ENCODE assay signal across 16 cellular contexts in genomic region chr12:42140901-42141300, GRCh38. TPM values are rescaled to one million over a fixed set of nuclear protein-coding genes. Genes with fewer than 3 reads are reported as not detected.
A peak's percentile ranks its signal among the peaks of the same experiment; 100 is the strongest.
DNase-seq lines count a peak whose midpoint lies in the region; ATAC-seq and TF ChIP-seq lines count a peak whose summit lies in the region.
"Had no signal": no experiment of that assay in that cellular context is flagged by ENCODE, and none has a peak within 500 bp of the region (broad histone marks: within the 10 kb centered on the region; RNA-seq: fewer than 3 reads in every experiment).

No MANE protein-coding gene starts in this region.

- no peaks in the 10 kb centered on the region for H3K9me3 ChIP-seq in CD8-positive, alpha-beta memory T cell (ENCODE audit: low read length)
- H3K9me3 ChIP-seq in WERI-Rb-1 (ENCODE audit: severe bottlenecking), result no peaks in the 10 kb centered on the region
- H3K9me3 ChIP-seq: SJCRH30 had no signal

- peaks cover 28% of the 10 kb centered on the region for H3K4me1 ChIP-seq in CD8-positive, alpha-beta memory T cell (ENCODE audit: insufficient read depth, low read length)
- H3K4me1 ChIP-seq: SJCRH30 had no signal

- H3K4me1 Mint-ChIP-seq in CD8-positive, alpha-beta memory T cell, result peaks cover 54 to 68% (median 68%) of the 10 kb centered on the region in 3 donors
- peaks cover 33% of the 10 kb centered on the region for H3K4me1 Mint-ChIP-seq in chondrocyte (ENCODE audit: low read depth)

- ATAC-seq in HG02610 (IDR thresholded peaks at IDR 0.05; ENCODE audit: unreplicated experiment) (no peak), HG03039 (IDR thresholded peaks at IDR 0.05; ENCODE audit: unreplicated experiment) (no peak), HG03175 (IDR thresholded peaks at IDR 0.05; ENCODE audit: unreplicated experiment) (no peak)
- ATAC-seq: activated naive CD4-positive, alpha-beta T cell treated with anti-CD3 and anti-CD28 coated beads, Interleukin-2, amount 50 U/mL, for 72 hours; K562; stimulated activated naive B cell treated with anti-CD40 and anti-IgM and Interleukin-4, amounts not matched to agents 10 μg/mL and 1 μg/mL and 100 μg/mL, for 72 hours had no signal

- H3K27ac Mint-ChIP-seq in CD8-positive, alpha-beta memory T cell, result peak overlapping the region in 7 of 8 donors; percentile 26 to 85 (median 68)
- peak overlapping the region; percentile 28 for H3K27ac Mint-ChIP-seq in chondrocyte (ENCODE audit: unreplicated experiment)
- H3K27ac Mint-ChIP-seq: activated CD4-positive, alpha-beta memory T cell treated with anti-CD3 and anti-CD28 coated beads, Interleukin-2, amount 10 ng/mL, durations not matched to agents 7 days and 5 days; activated naive CD4-positive, alpha-beta T cell treated with anti-CD3 and anti-CD28 coated beads, Interleukin-2, amount 50 U/mL, for 72 hours; stimulated activated naive B cell treated with anti-CD40 and anti-IgM and Interleukin-4, amounts not matched to agents 10 μg/mL and 1 μg/mL and 100 μg/mL, for 72 hours had no signal

- no peak overlapping the region for H3K27ac ChIP-seq in CD8-positive, alpha-beta memory T cell (ENCODE audit: low read depth, low read length)
- H3K27ac ChIP-seq in WERI-Rb-1, result no peak overlapping the region
- H3K27ac ChIP-seq: SJCRH30 had no signal

- no peaks in the 10 kb centered on the region for H3K27me3 Mint-ChIP-seq in CD8-positive, alpha-beta memory T cell
- no peaks in the 10 kb centered on the region for H3K27me3 Mint-ChIP-seq in chondrocyte (ENCODE audit: low read depth)
- H3K27me3 Mint-ChIP-seq: stimulated activated naive B cell treated with anti-CD40 and anti-IgM and Interleukin-4, amounts not matched to agents 10 μg/mL and 1 μg/mL and 100 μg/mL, for 72 hours had no signal

- H3K27me3 ChIP-seq in CD8-positive, alpha-beta memory T cell (ENCODE audit: insufficient read depth, low read length, poor library complexity, severe bottlenecking), result no peaks in the 10 kb centered on the region
- no peaks in the 10 kb centered on the region for H3K27me3 ChIP-seq in WERI-Rb-1 (ENCODE audit: insufficient read depth, low read depth, severe bottlenecking)
- H3K27me3 ChIP-seq: SJCRH30 had no signal

- peaks cover 0 to 6% (median 0%) of the 10 kb centered on the region in 3 donors for H3K36me3 Mint-ChIP-seq in CD8-positive, alpha-beta memory T cell
- H3K36me3 Mint-ChIP-seq in chondrocyte (ENCODE audit: low read depth), result no peaks in the 10 kb centered on the region
- H3K36me3 Mint-ChIP-seq: stimulated activated naive B cell treated with anti-CD40 and anti-IgM and Interleukin-4, amounts not matched to agents 10 μg/mL and 1 μg/mL and 100 μg/mL, for 72 hours had no signal

- H3K4me3 ChIP-seq in CD8-positive, alpha-beta memory T cell (ENCODE audit: low read length), result no peak overlapping the region
- no peak overlapping the region for H3K4me3 ChIP-seq in WERI-Rb-1 (ENCODE audit: low read depth, low read length)
- H3K4me3 ChIP-seq: K562, SJCRH30 had no signal

- no peaks in the 10 kb centered on the region for H3K36me3 ChIP-seq in CD8-positive, alpha-beta memory T cell (ENCODE audit: insufficient read depth, low read length)
- no peaks in the 10 kb centered on the region for H3K36me3 ChIP-seq in WERI-Rb-1
- H3K36me3 ChIP-seq: SJCRH30 had no signal

- no peaks in the 10 kb centered on the region for H3K9me3 Mint-ChIP-seq in CD8-positive, alpha-beta memory T cell
- no peaks in the 10 kb centered on the region for H3K9me3 Mint-ChIP-seq in chondrocyte (ENCODE audit: low read depth)
- H3K9me3 Mint-ChIP-seq: activated CD4-positive, alpha-beta memory T cell treated with anti-CD3 and anti-CD28 coated beads, Interleukin-2, amount 10 ng/mL, durations not matched to agents 7 days and 5 days; activated naive CD4-positive, alpha-beta T cell treated with anti-CD3 and anti-CD28 coated beads, Interleukin-2, amount 50 U/mL, for 72 hours; stimulated activated naive B cell treated with anti-CD40 and anti-IgM and Interleukin-4, amounts not matched to agents 10 μg/mL and 1 μg/mL and 100 μg/mL, for 72 hours had no signal

- TF ChIP-seq CTCF in chondrocyte (IDR thresholded peaks at IDR 0.05) (no peak), WERI-Rb-1 (IDR thresholded peaks at IDR 0.05; ENCODE audit: low read depth, low read length) (no peak)

- POLR2A ChIA-PET in CD8-positive, alpha-beta memory T cell (lab: Charles Lee), result no interaction called here

- CTCF ChIA-PET in CD8-positive, alpha-beta memory T cell (lab: Charles Lee), result interaction anchor here (1.1 kb wide), 1 partner anchor 10 kb away, joined by 3 read pairs; no protein-coding TSS in a partner anchor

- H3K4me3 Mint-ChIP-seq in CD8-positive, alpha-beta memory T cell, result peak overlapping the region in 2 of 7 donors; percentile 1 to 7
- H3K4me3 Mint-ChIP-seq in chondrocyte (ENCODE audit: unreplicated experiment), result no peak overlapping the region
- H3K4me3 Mint-ChIP-seq: activated CD4-positive, alpha-beta memory T cell treated with anti-CD3 and anti-CD28 coated beads, Interleukin-2, amount 10 ng/mL, durations not matched to agents 7 days and 5 days; stimulated activated naive B cell treated with anti-CD40 and anti-IgM and Interleukin-4, amounts not matched to agents 10 μg/mL and 1 μg/mL and 100 μg/mL, for 72 hours had no signal

- DNase-seq in CD8-positive, alpha-beta memory T cell, result no peak
- DNase-seq in HuH-7 (ENCODE audit: low spot score), result peak; percentile 47
- DNase-seq in chondrocyte (ENCODE audit: low spot score), result no peak
- DNase-seq in myocyte (ENCODE audit: low read depth), result peak; percentile 53
- no peak for DNase-seq in WERI-Rb-1
- DNase-seq: activated CD4-positive, alpha-beta memory T cell treated with anti-CD3 and anti-CD28 coated beads, Interleukin-2, amount 10 ng/mL, durations not matched to agents 7 days and 5 days; COR-L47; effector memory CD4-positive, alpha-beta T cell; NCI-H2171 treated with DMSO at 0.1 percent for 48 hours; SJCRH30; stimulated activated naive B cell treated with anti-CD40 and anti-IgM and Interleukin-4, amounts not matched to agents 10 μg/mL and 1 μg/mL and 100 μg/mL, for 72 hours had no signal

RNA-seq across cellular contexts. Expression of gene GXYLT1, which starts 3.8 kb away (rescaled TPM):
- total RNA-seq in CD8-positive, alpha-beta memory T cell, result 10 to 100 TPM; 11.6 to 13.2 TPM
- polyA plus RNA-seq in CD8-positive, alpha-beta memory T cell, result 2.8 TPM
- 9.8 to 12.6 TPM (median 11.6 TPM) in 3 replicates for total RNA-seq in chondrocyte
- total RNA-seq in myocyte, result 4.7 and 5.0 TPM in 2 replicates
- 2.7 TPM for polyA plus RNA-seq in myocyte (2012)

Comparison
In these comparisons a context has a peak if more than half of its experiments do, and no peak if none do; other contexts are left out.
1. DNase-seq: peak in HuH-7 (single experiment) and myocyte (single experiment); none in CD8-positive, alpha-beta memory T cell (0 of 5), chondrocyte (single experiment) and WERI-Rb-1 (single experiment).